1 cellular context compared by ENCODE assay signal in genomic region chr9:78314550-78314949, GRCh38.
TF ChIP-seq lines count a peak whose summit lies in the region.

No MANE protein-coding gene starts in this region.

TF ChIP-seq in IMR-90, 13 proteins besides CTCF, POLR2A, EP300 and RAD21:
- TF ChIP-seq MAFK (IDR thresholded peaks at IDR 0.05; ENCODE audit: low read depth, low read length) (no peak), MXI1 (IDR thresholded peaks at IDR 0.05; ENCODE audit: borderline replicate concordance, low read depth, low read length) (no peak), SMC3 (IDR thresholded peaks at IDR 0.05; ENCODE audit: low read depth, low read length) (no peak), NFE2L2 (IDR thresholded peaks at IDR 0.05; ENCODE audit: low read depth, low read length) (no peak), RCOR1 (IDR thresholded peaks at IDR 0.05; ENCODE audit: insufficient replicate concordance, low read length) (no peak)
- TF ChIP-seq, protein P1, sequence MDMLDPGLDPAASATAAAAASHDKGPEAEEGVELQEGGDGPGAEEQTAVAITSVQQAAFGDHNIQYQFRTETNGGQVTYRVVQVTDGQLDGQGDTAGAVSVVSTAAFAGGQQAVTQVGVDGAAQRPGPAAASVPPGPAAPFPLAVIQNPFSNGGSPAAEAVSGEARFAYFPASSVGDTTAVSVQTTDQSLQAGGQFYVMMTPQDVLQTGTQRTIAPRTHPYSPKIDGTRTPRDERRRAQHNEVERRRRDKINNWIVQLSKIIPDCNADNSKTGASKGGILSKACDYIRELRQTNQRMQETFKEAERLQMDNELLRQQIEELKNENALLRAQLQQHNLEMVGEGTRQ (IDR thresholded peaks at IDR 0.05; ENCODE audit: low read depth, low read length): no peak
